Comparison of ENCODE assay signal across 14 cellular contexts in genomic region chr5:87732875-87733768, GRCh38.
"Had no signal": no experiment of that assay in that cellular context is flagged by ENCODE, and none has a peak within 500 bp of the region (broad histone marks: within the 10 kb centered on the region; RNA-seq: fewer than 3 reads in every experiment).

No MANE protein-coding gene starts in this region.

- H3K36me3 Mint-ChIP-seq: activated naive CD8-positive, alpha-beta T cell; mesothelial cell of epicardium had no signal

- H3K9me3 Mint-ChIP-seq: mesothelial cell of epicardium; nephron progenitor cell; stimulated activated naive CD8-positive, alpha-beta T cell treated with anti-CD3 and anti-CD28 coated beads, Interleukin-15, Interleukin-2, amounts not matched to agents 100 ng/mL and 50 ng/mL, for 24 hours; T-helper 2 cell treated with Interferon-gamma antibody and Interleukin-4, amounts not matched to agents 5 μg/mL and 100 μg/mL, for 36 hours had no signal

- H3K27ac Mint-ChIP-seq: activated CD4-positive, alpha-beta T cell treated with anti-CD3 and anti-CD28 coated beads for 36 hours; activated naive CD8-positive, alpha-beta T cell; mesothelial cell of epicardium; nephron progenitor cell; stimulated activated naive CD8-positive, alpha-beta T cell treated with anti-CD3 and anti-CD28 coated beads, Interleukin-15, Interleukin-2, amounts not matched to agents 100 ng/mL and 50 ng/mL, for 24 hours; T-helper 2 cell treated with Interferon-gamma antibody and Interleukin-4, amounts not matched to agents 5 μg/mL and 100 μg/mL, for 36 hours had no signal

- H3K4me3 Mint-ChIP-seq: activated CD4-positive, alpha-beta T cell treated with anti-CD3 and anti-CD28 coated beads for 36 hours; activated naive CD8-positive, alpha-beta T cell; mesothelial cell of epicardium; nephron progenitor cell; stimulated activated naive CD8-positive, alpha-beta T cell treated with anti-CD3 and anti-CD28 coated beads, Interleukin-15, Interleukin-2, amounts not matched to agents 100 ng/mL and 50 ng/mL, for 24 hours; T-helper 2 cell treated with Interferon-gamma antibody and Interleukin-4, amounts not matched to agents 5 μg/mL and 100 μg/mL, for 36 hours had no signal

- DNase-seq: activated CD4-positive, alpha-beta T cell treated with anti-CD3 and anti-CD28 coated beads for 36 hours; activated CD4-positive, alpha-beta T cell treated with anti-CD3 and anti-CD28 coated beads, Interleukin-2, amount 50 U/mL, for 48 hours; amniotic stem cell; body of pancreas; central memory CD4-positive, alpha-beta T cell; kidney; nephron progenitor cell; occipital lobe; transverse colon; uterus had no signal

- H3K4me1 Mint-ChIP-seq: activated CD4-positive, alpha-beta T cell treated with anti-CD3 and anti-CD28 coated beads for 36 hours; nephron progenitor cell had no signal
